9 cellular contexts compared by ENCODE assay signal in genomic region chr1:31062867-31063380, GRCh38. TPM values are rescaled to one million over a fixed set of nuclear protein-coding genes. Genes with fewer than 3 reads are reported as not detected.
DNase-seq lines count a peak whose midpoint lies in the region; ATAC-seq, FAIRE-seq and TF ChIP-seq lines count a peak whose summit lies in the region.
"Had no signal": no experiment of that assay in that cellular context is flagged by ENCODE, and none has a peak within 500 bp of the region (broad histone marks: within the 10 kb centered on the region; RNA-seq: fewer than 3 reads in every experiment).

No MANE protein-coding gene starts in this region.

- H3K18ac ChIP-seq in H1 (ENCODE audit: extremely low read depth, low read length): no peak overlapping the region

- no peak overlapping the region for H3K23ac ChIP-seq in H1 (ENCODE audit: insufficient read length)

- H3K27ac ChIP-seq in DOHH2 (ENCODE audit: low read depth, low read length) (no peak overlapping the region), H1 (ENCODE audit: low read depth, low read length) (no peak overlapping the region), osteoblast (ENCODE audit: low read depth, low read length) (peak overlapping the region; percentile 11)

- H3K23me2 ChIP-seq in H1 (ENCODE audit: low read depth, low read length): peaks cover 4% of the 10 kb centered on the region

- H2BK120ac ChIP-seq in H1 (replicated peaks; ENCODE audit: low read depth, low read length): no peak overlapping the region

- H3K4me2 ChIP-seq in DOHH2 (ENCODE audit: low read length): peak overlapping the region; percentile 90
- H3K4me2 ChIP-seq in H1 (ENCODE audit: insufficient read depth in 1 of 2, low read depth in 2 of 2, low read length in 2 of 2): peak overlapping the region; percentile 53 to 63
- peak overlapping the region; percentile 80 for H3K4me2 ChIP-seq in osteoblast (ENCODE audit: insufficient read depth, low read length)

- H3K4me1 ChIP-seq in DOHH2 (ENCODE audit: control insufficient read depth, low read length) (peaks cover 41% of the 10 kb centered on the region), NT2/D1 (ENCODE audit: insufficient read depth, insufficient read length) (peaks cover 6% of the 10 kb centered on the region), H1 (replicated peaks in 1 of 4; ENCODE audit: control insufficient read depth in 3 of 4, insufficient read depth in 4 of 4, low read length in 3 of 4) (peaks cover 0 to 3% (median 0%) of the 10 kb centered on the region in 4 experiments; a peak in 2 of 7 replicates), osteoblast (ENCODE audit: insufficient read depth, low read length) (peaks cover 16% of the 10 kb centered on the region)

- no peak overlapping the region for H4K5ac ChIP-seq in H1 (ENCODE audit: insufficient read length, low read depth, low read length)

- H2BK12ac ChIP-seq in H1 (ENCODE audit: low read depth, low read length): no peak overlapping the region

- TF ChIP-seq CTCF in DOHH2 (IDR thresholded peaks at IDR 0.05; ENCODE audit: low read depth, low read length, poor library complexity, severe bottlenecking) (no peak), H1 (IDR thresholded peaks at IDR 0.05; ENCODE audit: control extremely low read depth in 1 of 3, insufficient read depth in 1 of 3, low read depth in 1 of 3, low read length in 3 of 3) (no peak), osteoblast (IDR thresholded peaks at IDR 0.05; ENCODE audit: extremely low read depth, low read depth, low read length) (no peak)

- DNase-seq in NT2/D1 (ENCODE audit: low read depth, low spot score) (no peak), H1 (ENCODE audit: low read depth in 1 of 2, low spot score in 2 of 2) (no peak), osteoblast (ENCODE audit: insufficient read length, low spot score, missing footprints) (no peak), NCI-H82 (lab: John Stamatoyannopoulos, UW) (no peak), dedifferentiated amniotic fluid mesenchymal stem cell (ENCODE audit: extremely low spot score) (no peak), NCI-H2107 treated with DMSO at 0.1 percent for 48 hours (lab: John Stamatoyannopoulos, UW; ENCODE audit: unreplicated experiment) (no peak)
- DNase-seq: activated CD4-positive, alpha-beta T cell treated with anti-CD3 and anti-CD28 coated beads for 4 hours had no signal

- FAIRE-seq in H1 (lab: Jason Lieb, UNC): no peak

- no peak overlapping the region for H2BK5ac ChIP-seq in H1 (ENCODE audit: low read depth, low read length)

- H3K4me3 ChIP-seq in DOHH2 (ENCODE audit: low read length) (peak overlapping the region; percentile 85), NT2/D1 (ENCODE audit: insufficient read length, low read depth) (peak overlapping the region; percentile 96), H1 (ENCODE audit: extremely low read depth in 1 of 4, insufficient read depth in 2 of 4, low read depth in 3 of 4, low read length in 4 of 4) (peak overlapping the region; percentile 89 to 98 (median 90); a peak in 4 of 8 replicates), osteoblast (ENCODE audit: insufficient read depth, low read length) (peak overlapping the region; percentile 84)

- CTCF ChIA-PET in H1 (lab: Charles Lee; ENCODE audit: partially characterized antibody): interaction anchor here (1.4 kb wide), 1 partner anchor 10 kb away, joined by 3 read pairs; no protein-coding TSS in a partner anchor

- no peaks in the 10 kb centered on the region for H3K27me3 ChIP-seq in DOHH2 (ENCODE audit: control insufficient read depth, low read length)
- H3K27me3 ChIP-seq in NT2/D1 (ENCODE audit: insufficient read depth, insufficient read length): no peaks in the 10 kb centered on the region
- no peaks in the 10 kb centered on the region for H3K27me3 ChIP-seq in H1 (replicated peaks in 1 of 4; ENCODE audit: control insufficient read depth in 3 of 4, extremely low read depth in 1 of 4, insufficient read depth in 3 of 4, low read length in 3 of 4)
- no peaks in the 10 kb centered on the region for H3K27me3 ChIP-seq in osteoblast (ENCODE audit: insufficient read depth, low read length)

- no peak overlapping the region for H2BK20ac ChIP-seq in H1 (ENCODE audit: low read length)

- 88% methylated on average over 4 of the region's 4 CpGs; no CpG with 5 or more reads in 1 of the 2 experiments for WGBS in H1 (ENCODE audit: extremely low coverage in 1 of 2, insufficient coverage in 1 of 2, insufficient read length in 1 of 2, insufficient replicate concordance in 2 of 2, low coverage in 1 of 2, low lambda C conversion rate in 2 of 2, missing lambda C conversion rate in 1 of 2), 2 experiments

- TF ChIP-seq EP300 in H1 (IDR thresholded peaks at IDR 0.05; ENCODE audit: borderline replicate concordance in 1 of 2, low read depth in 2 of 2, low read length in 2 of 2): no peak

- peaks cover 56% of the 10 kb centered on the region for H3K36me3 ChIP-seq in DOHH2 (ENCODE audit: control insufficient read depth, low read length)
- peaks cover 37% of the 10 kb centered on the region for H3K36me3 ChIP-seq in NT2/D1 (ENCODE audit: insufficient read depth, insufficient read length, low read length)
- peaks cover 7 to 15% (median 11%) of the 10 kb centered on the region in 4 experiments; a peak in 6 of 8 replicates for H3K36me3 ChIP-seq in H1 (ENCODE audit: control insufficient read depth in 2 of 4, insufficient read depth in 4 of 4, low read length in 3 of 4)
- H3K36me3 ChIP-seq in osteoblast (ENCODE audit: insufficient read depth, low read length): peaks cover 16% of the 10 kb centered on the region

- no peak for TF ChIP-seq RAD21 in H1 (IDR thresholded peaks at IDR 0.05 in 1 of 2, conservative IDR thresholded peaks at IDR 0.05 in 1 of 2; ENCODE audit: low read depth in 2 of 2, low read length in 2 of 2)

- no peak overlapping the region for H3K14ac ChIP-seq in H1 (ENCODE audit: insufficient read length)

- H3K79me2 ChIP-seq in DOHH2 (ENCODE audit: control insufficient read depth, low read length) (peaks cover 77% of the 10 kb centered on the region), H1 (ENCODE audit: control insufficient read depth in 1 of 2, insufficient read depth in 2 of 2, low read length in 2 of 2) (peaks cover 68 to 73% of the 10 kb centered on the region in 2 experiments), osteoblast (ENCODE audit: insufficient read depth, low read length) (peaks cover 75% of the 10 kb centered on the region)

- TF ChIP-seq POLR2A in H1 (IDR thresholded peaks at IDR 0.05; ENCODE audit: control extremely low read depth in 1 of 2, low read depth in 2 of 2, low read length in 2 of 2): no peak

- H2BK15ac ChIP-seq in H1 (ENCODE audit: low read length): no peak overlapping the region

- H3K9me3 ChIP-seq in DOHH2 (ENCODE audit: control insufficient read depth, insufficient read depth, low read length) (no peaks in the 10 kb centered on the region), NT2/D1 (ENCODE audit: insufficient read depth, low read length) (no peaks in the 10 kb centered on the region), H1 (ENCODE audit: insufficient read depth in 2 of 2, low read depth in 1 of 2, low read length in 1 of 2) (no peaks in the 10 kb centered on the region), osteoblast (ENCODE audit: low read depth, low read length) (no peaks in the 10 kb centered on the region)

- no peak overlapping the region for H4K91ac ChIP-seq in H1 (replicated peaks; ENCODE audit: insufficient read length, low read length)

- no peak for ATAC-seq in GM19351 (IDR thresholded peaks at IDR 0.05; ENCODE audit: unreplicated experiment)

- H3F3A ChIP-seq in DOHH2 (ENCODE audit: control insufficient read depth, insufficient read depth): no peaks in the 10 kb centered on the region

- no peak overlapping the region for H3K56ac ChIP-seq in H1 (replicated peaks; ENCODE audit: insufficient read length, low read depth, low read length)

- H3K4ac ChIP-seq in H1 (replicated peaks; ENCODE audit: insufficient read length, low read depth, low read length): no peak overlapping the region

- no peak overlapping the region for H2AFZ ChIP-seq in H1 (ENCODE audit: low read length)
- no peak overlapping the region for H2AFZ ChIP-seq in osteoblast (ENCODE audit: low read length)

- H4K20me1 ChIP-seq in DOHH2 (ENCODE audit: control insufficient read depth, insufficient read depth, low read depth, low read length) (peaks cover 40% of the 10 kb centered on the region), H1 (replicated peaks in 1 of 2; ENCODE audit: control insufficient read depth in 1 of 2, insufficient read depth in 2 of 2, low read length in 2 of 2) (peaks cover 28% of the 10 kb centered on the region in 2 experiments), osteoblast (ENCODE audit: insufficient read depth, low read length) (peaks cover 55% of the 10 kb centered on the region)

- POLR2A ChIA-PET in H1 (lab: Charles Lee; ENCODE audit: partially characterized antibody): interaction anchor here (0.6 to 3.9 kb wide), 11 partner anchors 16 to 266 kb away, joined by 3 to 42 read pairs (median 3); no protein-coding TSS in a partner anchor

- H3K9me2 ChIP-seq in DOHH2 (replicated peaks; ENCODE audit: control insufficient read depth, low read length): no peaks in the 10 kb centered on the region

- H3K79me1 ChIP-seq in H1 (ENCODE audit: low read depth, low read length): no peaks in the 10 kb centered on the region; the same call in 1 of the 2 replicates

- H2AK5ac ChIP-seq in H1 (ENCODE audit: low read depth, low read length): no peak overlapping the region

- H3K9ac ChIP-seq in NT2/D1 (ENCODE audit: insufficient read length, low read depth): no peak overlapping the region
- H3K9ac ChIP-seq in H1 (replicated peaks in 1 of 4; ENCODE audit: extremely low read depth in 1 of 4, low read depth in 3 of 4, low read length in 3 of 4): no peak overlapping the region; a peak in 1 of 7 replicates

- H4K8ac ChIP-seq in H1 (ENCODE audit: extremely low read depth, insufficient read depth, low read length): no peak overlapping the region

TF ChIP-seq in H1, 55 proteins besides CTCF, POLR2A, EP300 and RAD21:
- TF ChIP-seq ZNF274 (IDR thresholded peaks at IDR 0.05; ENCODE audit: borderline replicate concordance, extremely low read depth, low read length): no peak
- TF ChIP-seq SP2 (IDR thresholded peaks at IDR 0.05; ENCODE audit: low read length): no peak
- TF ChIP-seq KDM1A (IDR thresholded peaks at IDR 0.05; ENCODE audit: borderline replicate concordance, low read length): no peak
- TF ChIP-seq TCF12 (IDR thresholded peaks at IDR 0.05; ENCODE audit: low read depth, low read length): no peak
- no peak for TF ChIP-seq SIRT6 (IDR thresholded peaks at IDR 0.05; ENCODE audit: low read length)
- TF ChIP-seq CEBPB (IDR thresholded peaks at IDR 0.05; ENCODE audit: low read depth, low read length): no peak

RNA-seq across cellular contexts. Expression of gene PUM1, which starts 2.6 kb away (rescaled TPM):
- total RNA-seq in H1 (2021; fragmentation: NEBNext Ultra II Directional; extraction: Animal tissue kit (Norgen Biotek cat#: 25700)): 169 and 177 TPM in 2 replicates
- polyA plus RNA-seq in H1 (2011; rRNA removed): 122 and 143 TPM in 2 replicates
- polyA plus RNA-seq in H1 (2011; cell fraction: cytosol; rRNA removed): 114 TPM
- 198 TPM for polyA plus RNA-seq in H1 (2011; cell fraction: nucleus; rRNA removed)
- 83.0 to 113 TPM (median 95.2 TPM) in 4 replicates for polyA plus RNA-seq in H1 (2012, experiment 1 of 2)
- polyA plus RNA-seq in H1 (2012, experiment 2 of 2): 8.8 TPM
- polyA plus RNA-seq in H1 (2013, experiment 1 of 2): 56.3 TPM
- 55.8 TPM for polyA plus RNA-seq in H1 (2013, experiment 2 of 2)
- 621 and 639 TPM in 2 replicates for polyA minus RNA-seq in H1 (2011; rRNA and poly(A)+ RNA removed)
- 162 TPM for polyA minus RNA-seq in H1 (2011; cell fraction: cytosol; rRNA and poly(A)+ RNA removed)
- polyA minus RNA-seq in H1 (2011; cell fraction: nucleus; rRNA and poly(A)+ RNA removed): 259 TPM
- total RNA-seq in osteoblast: 68.8 and 69.5 TPM in 2 replicates
